12 cellular contexts compared by ENCODE assay signal in the genomic region with DNA sequence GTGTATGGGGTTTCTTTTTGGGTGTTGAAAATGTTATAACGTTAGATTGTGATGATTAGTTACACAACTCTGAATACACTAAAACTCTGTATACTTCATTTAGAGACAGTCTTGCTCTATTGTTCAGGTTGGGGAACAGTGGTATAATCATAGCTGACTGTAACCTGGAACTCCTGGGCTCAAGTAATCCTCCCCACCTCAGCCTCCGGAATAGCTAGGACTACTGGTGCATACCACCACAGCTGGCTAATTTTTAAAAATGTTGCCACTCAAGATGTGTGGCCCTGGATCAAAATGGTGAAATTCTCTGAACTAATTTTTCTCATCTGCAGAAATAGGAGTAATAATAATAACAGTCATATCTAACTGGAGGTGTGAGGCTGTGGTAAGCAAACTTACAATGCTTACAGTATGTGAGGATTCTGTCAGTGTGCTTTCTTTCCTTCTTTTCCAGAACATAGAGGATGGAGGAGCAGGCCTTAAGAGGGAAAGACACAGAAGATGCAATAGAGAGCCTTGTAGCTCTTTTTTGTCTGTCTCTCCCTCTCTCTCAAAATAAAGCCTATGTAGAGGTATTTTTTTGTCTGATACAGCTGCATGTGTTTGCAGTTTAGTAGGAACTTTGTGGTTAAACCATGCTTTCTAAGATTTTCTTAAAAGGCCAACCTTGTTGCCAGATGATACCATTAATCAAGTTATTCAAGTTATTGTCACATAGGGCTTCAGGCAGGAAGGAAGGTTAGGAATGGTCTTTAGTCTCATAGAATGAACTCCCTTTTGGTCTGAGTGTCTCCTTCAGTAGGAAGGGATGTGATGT. TPM values are rescaled to one million over a fixed set of nuclear protein-coding genes. Genes with fewer than 3 reads are reported as not detected.
DNase-seq lines count a peak whose midpoint lies in the region; ATAC-seq, FAIRE-seq and TF ChIP-seq lines count a peak whose summit lies in the region.
"Had no signal": no experiment of that assay in that cellular context is flagged by ENCODE, and none has a peak within 500 bp of the region (broad histone marks: within the 10 kb centered on the region; RNA-seq: fewer than 3 reads in every experiment).

No MANE protein-coding gene starts in this region.

- FAIRE-seq in GM12878 (lab: Jason Lieb, UNC) (peak; percentile 57), GM12891 (lab: Jason Lieb, UNC) (no peak)
- FAIRE-seq: TTC549 had no signal

- H2AFZ ChIP-seq in KMS-11 (ENCODE audit: low read depth) (no peak overlapping the region), GM12878 (ENCODE audit: control insufficient read depth, low read depth, low read length) (no peak overlapping the region)

- CTCF ChIA-PET in GM12878 (lab: Yijun Ruan, JAX), result interaction anchor here (0.9 to 3.8 kb wide), 5 partner anchors 10 to 631 kb away, joined by 4 to 23 read pairs (median 5); no protein-coding TSS in a partner anchor

- SMC1A ChIA-PET in GM12878 (lab: Charles Lee; ENCODE audit: uncharacterized antibody, unreplicated experiment), result interaction anchor here (1.0 to 2.9 kb wide), 11 partner anchors 9 to 103 kb away, joined by 3 to 11 read pairs (median 4); no protein-coding TSS in a partner anchor

- H3K79me2 ChIP-seq in KMS-11 (ENCODE audit: insufficient read depth, low read depth), result peaks cover 51% of the 10 kb centered on the region
- peaks cover 53% of the 10 kb centered on the region for H3K79me2 ChIP-seq in GM12878 (ENCODE audit: control insufficient read depth, insufficient read depth, low read length)

- H3K4me1 Mint-ChIP-seq in T-helper 1 cell treated with Interleukin-12 subunit alpha and Interleukin-12 subunit beta and Interleukin-4 antibody, amounts not matched to agents 30 μg/mL and 1 μg/mL, for 36 hours (ENCODE audit: low read depth), result peaks cover 34% of the 10 kb centered on the region

- TSS peak; percentile 2 for BruUV-seq in GM12878 (replicated peaks; lab: Mats Ljungman, UMichigan)

- no peak for TF ChIP-seq CTCF in KMS-11 (conservative IDR thresholded peaks at IDR 0.05; ENCODE audit: low read depth, low read length)
- no peak for TF ChIP-seq CTCF in GM12878 (IDR thresholded peaks at IDR 0.05 in 2 of 3, conservative IDR thresholded peaks at IDR 0.05 in 1 of 3; ENCODE audit: control insufficient read depth in 2 of 3, extremely low read depth in 1 of 3, insufficient read depth in 1 of 3, low read depth in 3 of 3, low read length in 3 of 3)
- no peak for TF ChIP-seq CTCF in neutrophil (IDR thresholded peaks at IDR 0.05)

- POLR2A ChIA-PET in GM12878 (lab: Charles Lee), result interaction anchor here (0.6 to 2.8 kb wide), 5 partner anchors 12 to 410 kb away, joined by 3 to 9 read pairs (median 3); no protein-coding TSS in a partner anchor

- ATAC-seq in GM12878, result peak; percentile 28
- no peak for ATAC-seq in GM21723 (IDR thresholded peaks at IDR 0.05; ENCODE audit: unreplicated experiment)
- ATAC-seq: left ventricle myocardium superior had no signal

- H3K27me3 Mint-ChIP-seq in T-helper 1 cell treated with Interleukin-12 subunit alpha and Interleukin-12 subunit beta and Interleukin-4 antibody, amounts not matched to agents 30 μg/mL and 1 μg/mL, for 36 hours (ENCODE audit: low read depth), result no peaks in the 10 kb centered on the region

- H3K9ac ChIP-seq in KMS-11 (no peak overlapping the region), GM12878 (ENCODE audit: control insufficient read depth, insufficient read depth, low read length) (no peak overlapping the region)

- peaks cover 7% of the 10 kb centered on the region for H3K36me3 Mint-ChIP-seq in T-helper 1 cell treated with Interleukin-12 subunit alpha and Interleukin-12 subunit beta and Interleukin-4 antibody, amounts not matched to agents 30 μg/mL and 1 μg/mL, for 36 hours (ENCODE audit: low read depth)

- no peaks in the 10 kb centered on the region for H3K36me3 ChIP-seq in KMS-11 (ENCODE audit: insufficient read depth)
- peaks cover 2 to 6% of the 10 kb centered on the region in 2 experiments; a peak in 3 of 4 replicates for H3K36me3 ChIP-seq in GM12878 (ENCODE audit: control insufficient read depth in 2 of 2, insufficient read depth in 2 of 2, low read length in 1 of 2)
- H3K36me3 ChIP-seq in neutrophil, result peaks cover 15% of the 10 kb centered on the region

- H3K27ac ChIP-seq in KMS-11, result peak overlapping the region; percentile 30; the same call in 1 of the 2 replicates
- H3K27ac ChIP-seq in GM12878 (ENCODE audit: control insufficient read depth, insufficient read depth), result peak overlapping the region; percentile 56
- H3K27ac ChIP-seq in neutrophil, result peak overlapping the region; percentile 21
- H3K27ac ChIP-seq: 22Rv1 had no signal

- DNase-seq in T-helper 1 cell, result no peak
- DNase-seq in GM12878 (ENCODE audit: low read depth, low spot score), result no peak
- no peak for DNase-seq in stimulated activated CD4-positive, alpha-beta T cell treated with anti-CD3 and anti-CD28 coated beads, Interleukin-4, amount 100 ng/mL, for 4 hours
- no peak for DNase-seq in GM12891 (ENCODE audit: insufficient read length, low spot score)
- DNase-seq: left ventricle myocardium superior, NCI-H1417 treated with DMSO at 0.1 percent for 48 hours had no signal

- intact Hi-C loops in GM12878 (cut with micrococcal nuclease; ENCODE audit: unreplicated experiment), result loop anchor here (5.0 kb wide), 1 partner anchor 81 kb away; no protein-coding TSS in a partner anchor

- H3K9me3 ChIP-seq in GM12878 (replicated peaks; ENCODE audit: control insufficient read depth, insufficient read depth, low read length), result no peaks in the 10 kb centered on the region
- no peaks in the 10 kb centered on the region for H3K9me3 ChIP-seq in neutrophil

- H3K4me3 Mint-ChIP-seq in T-helper 1 cell treated with Interleukin-12 subunit alpha and Interleukin-12 subunit beta and Interleukin-4 antibody, amounts not matched to agents 30 μg/mL and 1 μg/mL, for 36 hours, result no peak overlapping the region

- TF ChIP-seq POLR2A in GM12878 (IDR thresholded peaks at IDR 0.05; ENCODE audit: low read depth, low read length) (no peak), GM12891 (IDR thresholded peaks at IDR 0.05; ENCODE audit: low read depth, low read length) (no peak)

- in situ Hi-C loops in GM12878 (cut with MboI), result no loop called here

- no peak for TF ChIP-seq EP300 in GM12878 (IDR thresholded peaks at IDR 0.05; ENCODE audit: borderline replicate concordance in 1 of 2, control insufficient read depth in 1 of 2, low read depth in 2 of 2, low read length in 2 of 2)

- TF ChIP-seq RAD21 in GM12878 (IDR thresholded peaks at IDR 0.05; ENCODE audit: insufficient read depth, low read depth, low read length), result no peak

- no peaks in the 10 kb centered on the region for H3K9me3 Mint-ChIP-seq in T-helper 1 cell treated with Interleukin-12 subunit alpha and Interleukin-12 subunit beta and Interleukin-4 antibody, amounts not matched to agents 30 μg/mL and 1 μg/mL, for 36 hours

- H3K4me1 ChIP-seq in KMS-11 (ENCODE audit: low read depth, poor library complexity, severe bottlenecking) (peaks cover 49% of the 10 kb centered on the region), GM12878 (ENCODE audit: control insufficient read depth, insufficient read depth, low read length) (peaks cover 62% of the 10 kb centered on the region), neutrophil (ENCODE audit: control insufficient read depth in 1 of 2, insufficient read depth in 1 of 2, low read depth in 1 of 2, low read length in 1 of 2) (peaks cover 29 to 40% of the 10 kb centered on the region in 2 experiments)

- WGBS in GM12878 (ENCODE audit: insufficient coverage, insufficient replicate concordance, low lambda C conversion rate, missing lambda C conversion rate), result 75% methylated on average over 2 of the region's 2 CpGs

- H4K20me1 ChIP-seq in KMS-11 (ENCODE audit: insufficient read depth) (no peaks in the 10 kb centered on the region; the same call in 1 of the 2 replicates), GM12878 (ENCODE audit: control insufficient read depth, insufficient read depth) (no peaks in the 10 kb centered on the region)

- H3K4me3 ChIP-seq in KMS-11 (IDR thresholded peaks at IDR 0.05; ENCODE audit: insufficient read depth, low read depth, low read length) (no peak overlapping the region), GM12878 (0 out of 2 replicates have a peak overlapping the region, but pooled peaks have one; percentile 2), neutrophil (ENCODE audit: low read depth in 1 of 2, low read length in 1 of 2) (no peak overlapping the region)

- peak overlapping the region; percentile 48 for H3K4me2 ChIP-seq in KMS-11
- H3K4me2 ChIP-seq in GM12878 (ENCODE audit: control insufficient read depth, insufficient read depth), result peak overlapping the region; percentile 31

- H3K27me3 ChIP-seq in KMS-11 (ENCODE audit: insufficient read depth, low read depth), result no peaks in the 10 kb centered on the region
- H3K27me3 ChIP-seq in GM12878 (replicated peaks in 1 of 2; ENCODE audit: control insufficient read depth in 2 of 2, insufficient read depth in 2 of 2, low read length in 1 of 2), result no peaks in the 10 kb centered on the region
- no peaks in the 10 kb centered on the region for H3K27me3 ChIP-seq in neutrophil

- RAD21 ChIA-PET in GM12878 (lab: Charles Lee; ENCODE audit: unreplicated experiment), result interaction anchor here (0.9 to 4.3 kb wide), 5 partner anchors 9 to 65 kb away, joined by 3 to 22 read pairs (median 3); no protein-coding TSS in a partner anchor

- H3K27ac Mint-ChIP-seq in T-helper 1 cell treated with Interleukin-12 subunit alpha and Interleukin-12 subunit beta and Interleukin-4 antibody, amounts not matched to agents 30 μg/mL and 1 μg/mL, for 36 hours, result peak overlapping the region; percentile 54

RNA-seq across cellular contexts. Expression of gene ADD1, which starts 7.5 kb away (rescaled TPM):
- total RNA-seq in GM12878 (2013; cell fraction: nucleolus; rRNA removed), result 321 and 355 TPM in 2 replicates
- 128 and 136 TPM in 2 replicates for total RNA-seq in GM12878 (2014; rRNA removed)
- 65.6 and 70.1 TPM in 2 replicates for total RNA-seq in GM12878 (2014; rRNA removed; fragmentation: Illumina TruSeq; extraction: Trizol)
- 182 and 183 TPM in 2 replicates for total RNA-seq in GM12878 (2021)
- 61.6 TPM for polyA plus RNA-seq in GM12878 (2011; ENCODE audit: low read depth)
- polyA plus RNA-seq in GM12878 (2011; rRNA removed), result 75.4 and 93.5 TPM in 2 replicates
- polyA plus RNA-seq in GM12878 (2011; cell fraction: cytosol; rRNA removed), result 103 and 152 TPM in 2 replicates
- 199 and 226 TPM in 2 replicates for polyA plus RNA-seq in GM12878 (2011; cell fraction: nucleus; rRNA removed)
- 119 and 148 TPM in 2 replicates for polyA plus RNA-seq in GM12878 (2012)
- 97.2 and 107 TPM in 2 replicates for polyA plus RNA-seq in GM12878 (2014; fragmentation: Illumina TruSeq; extraction: Trizol)
- 10 to 100 TPM; 21.6 to 50.2 TPM for polyA plus RNA-seq in GM12878 (2014; fragmentation: Nextera tagmentation; extraction: Ambion mirVana)
- polyA plus RNA-seq in GM12878 (2014; rRNA removed), result 113 and 126 TPM in 2 replicates
- polyA plus RNA-seq in GM12878 (2016; fragmentation: Nextera tagmentation; extraction: Ambion mirVana), result 100 to 1,000 TPM; 113 to 116 TPM
- 79.6 and 95.6 TPM in 2 replicates for polyA minus RNA-seq in GM12878 (2011; rRNA and poly(A)+ RNA removed)
- polyA minus RNA-seq in GM12878 (2011; cell fraction: cytosol; rRNA and poly(A)+ RNA removed), result 36.4 and 43.2 TPM in 2 replicates
- polyA minus RNA-seq in GM12878 (2011; cell fraction: nucleus; rRNA and poly(A)+ RNA removed), result 57.1 and 78.0 TPM in 2 replicates
- polyA plus RNA-seq in GM12891 (2012; ENCODE audit: low read depth, missing spikeins), result 112 TPM

RNA-seq across cellular contexts. Expression of gene SH3BP2, which starts 58.3 kb away (rescaled TPM):
- total RNA-seq in GM12878 (2013; cell fraction: nucleolus; rRNA removed), result 275 and 349 TPM in 2 replicates
- total RNA-seq in GM12878 (2014; rRNA removed), result 35.5 and 40.9 TPM in 2 replicates
- 17.5 and 19.0 TPM in 2 replicates for total RNA-seq in GM12878 (2014; rRNA removed; fragmentation: Illumina TruSeq; extraction: Trizol)
- 51.1 and 61.8 TPM in 2 replicates for total RNA-seq in GM12878 (2021)
- polyA plus RNA-seq in GM12878 (2011; ENCODE audit: low read depth), result 9.0 TPM
- 18.0 and 37.1 TPM in 2 replicates for polyA plus RNA-seq in GM12878 (2011; rRNA removed)
- polyA plus RNA-seq in GM12878 (2011; cell fraction: cytosol; rRNA removed), result 35.7 and 42.6 TPM in 2 replicates
- polyA plus RNA-seq in GM12878 (2011; cell fraction: nucleus; rRNA removed), result 270 and 290 TPM in 2 replicates
- 30.0 and 35.3 TPM in 2 replicates for polyA plus RNA-seq in GM12878 (2012)
- 7.8 and 18.3 TPM in 2 replicates for polyA plus RNA-seq in GM12878 (2014; fragmentation: Illumina TruSeq; extraction: Trizol)
- 1 to 10 TPM; 1.1 TPM for polyA plus RNA-seq in GM12878 (2014; fragmentation: Nextera tagmentation; extraction: Ambion mirVana)
- polyA plus RNA-seq in GM12878 (2014; rRNA removed), result 54.7 and 57.8 TPM in 2 replicates
- polyA plus RNA-seq in GM12878 (2016; fragmentation: Nextera tagmentation; extraction: Ambion mirVana), result 10 to 100 TPM; 23.0 to 24.8 TPM
- polyA minus RNA-seq in GM12878 (2011; rRNA and poly(A)+ RNA removed), result 72.7 and 138 TPM in 2 replicates
- 8.9 and 18.7 TPM in 2 replicates for polyA minus RNA-seq in GM12878 (2011; cell fraction: cytosol; rRNA and poly(A)+ RNA removed)
- 47.3 and 86.5 TPM in 2 replicates for polyA minus RNA-seq in GM12878 (2011; cell fraction: nucleus; rRNA and poly(A)+ RNA removed)
- polyA plus RNA-seq in GM12891 (2012; ENCODE audit: low read depth, missing spikeins), result 26.2 TPM
